19 cellular contexts compared by ENCODE assay signal in the genomic region with DNA sequence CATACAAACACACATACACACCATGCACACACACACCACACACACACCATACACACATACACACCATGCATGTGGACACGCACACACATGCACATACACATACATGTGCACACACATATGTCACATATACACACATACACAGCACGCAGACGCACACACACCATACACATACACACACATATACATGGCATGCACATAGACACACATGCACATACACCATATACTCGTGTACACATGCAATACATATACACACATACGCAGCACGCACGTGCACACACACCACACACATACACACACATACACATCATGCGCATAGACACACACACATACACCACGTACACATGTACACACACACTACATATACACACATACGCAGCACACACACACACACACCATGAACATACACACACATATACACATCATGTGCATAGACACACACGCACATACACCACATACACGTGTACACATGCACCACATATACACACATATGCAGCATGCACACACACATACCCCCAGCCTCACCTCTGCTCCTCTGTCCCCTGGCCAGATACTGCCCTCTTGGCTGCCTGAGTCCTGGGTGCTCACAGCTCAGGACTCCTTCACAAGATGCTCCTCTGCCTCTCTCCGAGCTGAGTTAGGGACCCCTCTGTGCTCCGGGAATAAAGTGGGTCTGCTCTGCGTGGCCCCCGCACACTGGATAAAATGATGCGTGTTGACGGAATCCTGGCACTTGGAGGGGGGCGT.
"Had no signal": no experiment of that assay in that cellular context is flagged by ENCODE, and none has a peak within 500 bp of the region (broad histone marks: within the 10 kb centered on the region; RNA-seq: fewer than 3 reads in every experiment).

No MANE protein-coding gene starts in this region.

- H3K79me2 ChIP-seq: parathyroid adenoma had no signal

- ATAC-seq: body of pancreas had no signal

- H3K27ac ChIP-seq: body of pancreas, parathyroid adenoma, sigmoid colon, testis, upper lobe of left lung had no signal

- H3K4me1 Mint-ChIP-seq: activated naive CD8-positive, alpha-beta T cell treated with anti-CD3 and anti-CD28 coated beads for 36 hours had no signal

- H3K27me3 ChIP-seq: body of pancreas, sigmoid colon, testis, upper lobe of left lung had no signal

- H3K36me3 ChIP-seq: sigmoid colon, upper lobe of left lung had no signal

- H3K4me3 Mint-ChIP-seq: activated B cell treated with CpG ODN at 0.5 μM for 24 hours; activated CD4-positive, alpha-beta memory T cell treated with anti-CD3 and anti-CD28 coated beads, Interleukin-2, amount 10 ng/mL, durations not matched to agents 7 days and 5 days; activated CD8-positive, alpha-beta memory T cell treated with anti-CD3 and anti-CD28 coated beads, Interleukin-2, amount 10 ng/mL, durations not matched to agents 7 days and 5 days; activated naive CD8-positive, alpha-beta T cell treated with anti-CD3 and anti-CD28 coated beads for 36 hours; activated T-helper 17 cell treated with anti-CD3 and anti-CD28 coated beads, Interleukin-2, amount 50 U/mL, for 72 hours; naive thymus-derived CD4-positive, alpha-beta T cell; stimulated activated memory B cell treated with anti-CD40 and anti-IgM and Interleukin-4, amounts not matched to agents 10 μg/mL and 1 μg/mL and 100 μg/mL, for 72 hours had no signal

- H3K9me3 ChIP-seq: body of pancreas, sigmoid colon, testis, upper lobe of left lung had no signal

- H3K9ac ChIP-seq: parathyroid adenoma had no signal

- H3K36me3 Mint-ChIP-seq: activated CD8-positive, alpha-beta memory T cell treated with anti-CD3 and anti-CD28 coated beads, Interleukin-2, amount 10 ng/mL, durations not matched to agents 7 days and 5 days; activated naive CD8-positive, alpha-beta T cell treated with anti-CD3 and anti-CD28 coated beads for 36 hours; naive thymus-derived CD4-positive, alpha-beta T cell; stimulated activated memory B cell treated with anti-CD40 and anti-IgM and Interleukin-4, amounts not matched to agents 10 μg/mL and 1 μg/mL and 100 μg/mL, for 72 hours had no signal

- FAIRE-seq: colon had no signal

- DNase-seq: activated B cell treated with CpG ODN at 0.5 μM for 24 hours; activated CD4-positive, alpha-beta T cell treated with anti-CD3 and anti-CD28 coated beads for 4 hours; activated CD8-positive, alpha-beta memory T cell treated with anti-CD3 and anti-CD28 coated beads, Interleukin-2, amount 10 ng/mL, durations not matched to agents 7 days and 5 days; activated naive CD4-positive, alpha-beta T cell; activated naive CD8-positive, alpha-beta T cell treated with anti-CD3 and anti-CD28 coated beads for 36 hours; amygdala; body of pancreas; caudate nucleus; naive thymus-derived CD4-positive, alpha-beta T cell; sigmoid colon; stimulated activated CD4-positive, alpha-beta T cell treated with anti-CD3 and anti-CD28 coated beads, Interleukin-4, amount 100 ng/mL, for 24 hours; T-helper 9 cell; testis; upper lobe of left lung had no signal

- H3K27ac Mint-ChIP-seq: activated B cell treated with CpG ODN at 0.5 μM for 24 hours; activated CD8-positive, alpha-beta memory T cell treated with anti-CD3 and anti-CD28 coated beads, Interleukin-2, amount 10 ng/mL, durations not matched to agents 7 days and 5 days; activated naive CD8-positive, alpha-beta T cell treated with anti-CD3 and anti-CD28 coated beads for 36 hours; activated T-helper 17 cell treated with anti-CD3 and anti-CD28 coated beads, Interleukin-2, amount 50 U/mL, for 72 hours; naive thymus-derived CD4-positive, alpha-beta T cell had no signal

- H3K4me3 ChIP-seq: body of pancreas, sigmoid colon, testis, upper lobe of left lung had no signal

- H3K4me1 ChIP-seq: body of pancreas, parathyroid adenoma, sigmoid colon, testis had no signal

- H2AFZ ChIP-seq: parathyroid adenoma had no signal

- H3K9me3 Mint-ChIP-seq: activated B cell treated with CpG ODN at 0.5 μM for 24 hours; activated naive CD8-positive, alpha-beta T cell treated with anti-CD3 and anti-CD28 coated beads for 36 hours; activated T-helper 17 cell treated with anti-CD3 and anti-CD28 coated beads, Interleukin-2, amount 50 U/mL, for 72 hours; naive thymus-derived CD4-positive, alpha-beta T cell; stimulated activated memory B cell treated with anti-CD40 and anti-IgM and Interleukin-4, amounts not matched to agents 10 μg/mL and 1 μg/mL and 100 μg/mL, for 72 hours had no signal
